Comparison of ENCODE assay signal across 24 cellular contexts in genomic region chr22:33397381-33397907, GRCh38.
"Had no signal": no experiment of that assay in that cellular context is flagged by ENCODE, and none has a peak within 500 bp of the region (broad histone marks: within the 10 kb centered on the region; RNA-seq: fewer than 3 reads in every experiment).

No MANE protein-coding gene starts in this region.

- H3K4me2 ChIP-seq: hepatocyte, neural progenitor cell had no signal

- H3K4me3 Mint-ChIP-seq: naive thymus-derived CD4-positive, alpha-beta T cell; nephron; neural progenitor cell; stimulated activated effector memory CD8-positive, alpha-beta T cell treated with anti-CD3 and anti-CD28 coated beads, Interleukin-12 subunit alpha, Interleukin-12 subunit beta, amount 100 ng/mL, for 72 hours had no signal

- H3K4me1 ChIP-seq: gastrocnemius medialis, neural progenitor cell, parathyroid adenoma had no signal

- H3K27me3 ChIP-seq: dorsolateral prefrontal cortex, gastrocnemius medialis, heart left ventricle, hepatocyte, neural progenitor cell, tibial nerve had no signal

- H3K36me3 ChIP-seq: gastrocnemius medialis, heart left ventricle, neural progenitor cell, thoracic aorta, tibial nerve had no signal

- H3K4me1 Mint-ChIP-seq: naive thymus-derived CD4-positive, alpha-beta T cell; stimulated activated effector memory CD8-positive, alpha-beta T cell treated with anti-CD3 and anti-CD28 coated beads, Interleukin-12 subunit alpha, Interleukin-12 subunit beta, amount 100 ng/mL, for 72 hours had no signal

- DNase-seq: dorsolateral prefrontal cortex; effector CD4-positive, alpha-beta T cell; foreskin fibroblast; gastrocnemius medialis; heart left ventricle; kidney; mammary epithelial cell; mesendoderm; midbrain; naive thymus-derived CD4-positive, alpha-beta T cell; stimulated activated CD4-positive, alpha-beta T cell treated with anti-CD3 and anti-CD28 coated beads, Interleukin-2, amount 100 ng/mL, for 24 hours; stimulated activated CD4-positive, alpha-beta T cell treated with anti-CD3 and anti-CD28 coated beads, Interleukin-4, amount 100 ng/mL, for 24 hours; stimulated activated naive CD4-positive, alpha-beta T cell treated with Interleukin-2 at 50 U/mL for 16 hours; substantia nigra had no signal

- ATAC-seq: gastrocnemius medialis; heart left ventricle; left lobe of liver; naive thymus-derived CD4-positive, alpha-beta T cell; sciatic nerve; stimulated activated effector memory CD8-positive, alpha-beta T cell treated with anti-CD3 and anti-CD28 coated beads, Interleukin-12 subunit alpha, Interleukin-12 subunit beta, amount 100 ng/mL, for 72 hours had no signal

- H3K9me3 ChIP-seq: gastrocnemius medialis, heart left ventricle, thoracic aorta, tibial nerve had no signal

- H2AFZ ChIP-seq: hepatocyte, neural progenitor cell, parathyroid adenoma had no signal

- H3K4me3 ChIP-seq: dorsolateral prefrontal cortex, gastrocnemius medialis, heart left ventricle, hepatocyte, neural progenitor cell, thoracic aorta, tibial nerve had no signal

- H3K27ac Mint-ChIP-seq: naive thymus-derived CD4-positive, alpha-beta T cell; nephron; neural progenitor cell; progenitor cell of endocrine pancreas; stimulated activated effector memory CD8-positive, alpha-beta T cell treated with anti-CD3 and anti-CD28 coated beads, Interleukin-12 subunit alpha, Interleukin-12 subunit beta, amount 100 ng/mL, for 72 hours had no signal

- H3K9ac ChIP-seq: neural progenitor cell, parathyroid adenoma had no signal

- H3K9me3 Mint-ChIP-seq: nephron, neural progenitor cell had no signal

- H3K27ac ChIP-seq: dorsolateral prefrontal cortex, gastrocnemius medialis, heart left ventricle, hepatocyte, neural progenitor cell, parathyroid adenoma, thoracic aorta, tibial nerve had no signal

- H3K27me3 Mint-ChIP-seq: naive thymus-derived CD4-positive, alpha-beta T cell; progenitor cell of endocrine pancreas had no signal
